In the genomic region with DNA sequence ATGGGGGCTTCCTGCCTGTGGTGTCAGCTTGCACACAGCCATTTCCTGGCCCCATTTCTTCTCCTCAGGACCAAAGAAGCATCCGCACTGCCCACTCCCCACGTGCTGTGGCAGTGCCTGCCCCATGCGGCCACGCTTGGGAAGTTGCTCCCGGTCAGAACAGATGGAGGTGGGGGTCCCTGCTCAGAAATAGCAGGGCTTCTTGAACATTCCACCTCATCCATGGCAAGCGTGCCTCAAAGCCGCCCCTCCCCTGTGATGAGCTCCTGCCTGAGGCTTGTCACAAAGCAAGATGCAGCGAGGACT, we compare ENCODE assay signal across 20 cellular contexts.
"Had no signal": no experiment of that assay in that cellular context is flagged by ENCODE, and none has a peak within 500 bp of the region (broad histone marks: within the 10 kb centered on the region; RNA-seq: fewer than 3 reads in every experiment).

No MANE protein-coding gene starts in this region.

- H3K9me3 Mint-ChIP-seq: activated T-cell treated with anti-CD3 and anti-CD28 coated beads, Interleukin-2, amount 50 U/mL, for 4 hours; dendritic cell treated with granulocyte-macrophage colony-stimulating factor and Interleukin-4, amounts not matched to agents 40 ng/mL and 50 ng/mL, for 4 days; memory B cell; naive B cell had no signal

- H3K27me3 ChIP-seq: adrenal gland, gastroesophageal sphincter, pancreas, tibial nerve had no signal

- H3K27ac Mint-ChIP-seq: memory B cell had no signal

- H3K27ac ChIP-seq: adrenal gland, gastroesophageal sphincter, heart left ventricle, neutrophil, pancreas, spleen, tibial nerve had no signal

- DNase-seq: activated effector memory CD4-positive, alpha-beta T cell treated with anti-CD3 and anti-CD28 coated beads, Interleukin-2, amount 50 U/mL, for 16 hours; activated naive CD4-positive, alpha-beta T cell treated with anti-CD3 and anti-CD28 coated beads, Interleukin-2, amount 50 U/mL, for 16 hours; activated T-cell treated with anti-CD3 and anti-CD28 coated beads, Interleukin-2, amount 50 U/mL, for 4 hours; cerebellar nuclear complex; effector CD8-positive, alpha-beta T cell; heart left ventricle; mucosa of descending colon; naive B cell; pancreas; spleen; stimulated activated CD4-positive, alpha-beta T cell treated with anti-CD3 and anti-CD28 coated beads, Interleukin-4, amount 100 ng/mL, for 4 hours; stimulated activated naive B cell treated with anti-CD40 and anti-IgM and Interleukin-4, amounts not matched to agents 10 μg/mL and 1 μg/mL and 100 μg/mL, for 72 hours; T1000 had no signal

- H3K9me3 ChIP-seq: adrenal gland, gastroesophageal sphincter, heart left ventricle, mucosa of descending colon, neutrophil, pancreas, spleen, tibial nerve had no signal

- H3K36me3 ChIP-seq: adrenal gland, gastroesophageal sphincter, heart left ventricle, neutrophil, pancreas, spleen, tibial nerve had no signal

- ATAC-seq: activated T-cell treated with anti-CD3 and anti-CD28 coated beads, Interleukin-2, amount 50 U/mL, for 4 hours; esophagus mucosa; gastroesophageal sphincter; heart left ventricle; mucosa of descending colon; pancreas; stimulated activated naive B cell treated with anti-CD40 and anti-IgM and Interleukin-4, amounts not matched to agents 10 μg/mL and 1 μg/mL and 100 μg/mL, for 72 hours had no signal

- H3K36me3 Mint-ChIP-seq: memory B cell; naive B cell; stimulated activated naive B cell treated with anti-CD40 and anti-IgM and Interleukin-4, amounts not matched to agents 10 μg/mL and 1 μg/mL and 100 μg/mL, for 72 hours had no signal

- H3K4me3 ChIP-seq: adrenal gland, gastroesophageal sphincter, heart left ventricle, mucosa of descending colon, pancreas, spleen, tibial nerve had no signal

- H3K4me3 Mint-ChIP-seq: activated T-cell treated with anti-CD3 and anti-CD28 coated beads, Interleukin-2, amount 50 U/mL, for 4 hours; dendritic cell treated with granulocyte-macrophage colony-stimulating factor and Interleukin-4, amounts not matched to agents 40 ng/mL and 50 ng/mL, for 4 days; memory B cell; naive B cell; stimulated activated naive B cell treated with anti-CD40 and anti-IgM and Interleukin-4, amounts not matched to agents 10 μg/mL and 1 μg/mL and 100 μg/mL, for 72 hours had no signal
